20 cellular contexts compared by ENCODE assay signal in genomic region chr19:3599776-3600183, GRCh38. TPM values are rescaled to one million over a fixed set of nuclear protein-coding genes. Genes with fewer than 3 reads are reported as not detected.
DNase-seq lines count a peak whose midpoint lies in the region; ATAC-seq, FAIRE-seq and TF ChIP-seq lines count a peak whose summit lies in the region.
"Had no signal": no experiment of that assay in that cellular context is flagged by ENCODE, and none has a peak within 500 bp of the region (broad histone marks: within the 10 kb centered on the region; RNA-seq: fewer than 3 reads in every experiment).

No MANE protein-coding gene starts in this region.

- peaks cover 46 to 48% of the 10 kb centered on the region in 2 donors for H3K36me3 ChIP-seq in ascending aorta
- no peaks in the 10 kb centered on the region for H3K36me3 ChIP-seq in uterus
- H3K36me3 ChIP-seq: pancreas had no signal

- TF ChIP-seq CTCF in ascending aorta (IDR thresholded peaks at IDR 0.05) (no peak), uterus (IDR thresholded peaks at IDR 0.05) (no peak)

- H3K27me3 Mint-ChIP-seq in activated T-cell treated with anti-CD3 and anti-CD28 coated beads, Interleukin-2, amount 50 U/mL, for 4 hours (ENCODE audit: low read depth), result no peaks in the 10 kb centered on the region

- H3K4me3 Mint-ChIP-seq in activated T-cell treated with anti-CD3 and anti-CD28 coated beads, Interleukin-2, amount 50 U/mL, for 4 hours, result no peak overlapping the region
- H3K4me3 Mint-ChIP-seq: brain had no signal

- H3K9me3 ChIP-seq in ascending aorta (no peaks in the 10 kb centered on the region), uterus (no peaks in the 10 kb centered on the region)
- H3K9me3 ChIP-seq: pancreas, spleen had no signal

- H3K4me3 ChIP-seq in ascending aorta, result no peak overlapping the region
- H3K4me3 ChIP-seq in uterus, result no peak overlapping the region
- H3K4me3 ChIP-seq: pancreas, spleen had no signal

- H3K27me3 ChIP-seq in ascending aorta, result no peaks in the 10 kb centered on the region
- no peaks in the 10 kb centered on the region for H3K27me3 ChIP-seq in uterus
- H3K27me3 ChIP-seq: pancreas had no signal

- H3K4me1 ChIP-seq in ascending aorta (peaks cover 16 to 42% of the 10 kb centered on the region in 2 donors), uterus (peaks cover 0 to 3% of the 10 kb centered on the region in 2 donors)
- H3K4me1 ChIP-seq: pancreas had no signal

- intact Hi-C loops in ascending aorta (cut with DNase I), result no loop called here
- intact Hi-C loops in uterus (cut with DNase I; ENCODE audit: low total_unique reads), result no loop called here

- H3K4me1 Mint-ChIP-seq in activated T-cell treated with anti-CD3 and anti-CD28 coated beads, Interleukin-2, amount 50 U/mL, for 4 hours (ENCODE audit: low read depth), result no peaks in the 10 kb centered on the region
- H3K4me1 Mint-ChIP-seq: brain had no signal

- H3K27ac ChIP-seq in ascending aorta (peak overlapping the region; percentile 27 to 99), uterus (no peak overlapping the region)
- H3K27ac ChIP-seq: pancreas, spleen had no signal

- no peak for ATAC-seq in activated T-cell treated with anti-CD3 and anti-CD28 coated beads, Interleukin-2, amount 50 U/mL, for 4 hours
- ATAC-seq: left ventricle myocardium superior, pancreas had no signal

- H3K36me3 Mint-ChIP-seq in activated T-cell treated with anti-CD3 and anti-CD28 coated beads, Interleukin-2, amount 50 U/mL, for 4 hours (ENCODE audit: insufficient read depth), result no peaks in the 10 kb centered on the region
- H3K36me3 Mint-ChIP-seq: brain had no signal

- FAIRE-seq in H54 (lab: Jason Lieb, UNC), result no peak
- FAIRE-seq: GM12891, pancreas had no signal

- TF ChIP-seq POLR2A in H54 (IDR thresholded peaks at IDR 0.05; ENCODE audit: low read depth, low read length), result no peak
- no peak for TF ChIP-seq POLR2A in uterus (IDR thresholded peaks at IDR 0.05)

- no peaks in the 10 kb centered on the region for H3K9me3 Mint-ChIP-seq in activated T-cell treated with anti-CD3 and anti-CD28 coated beads, Interleukin-2, amount 50 U/mL, for 4 hours
- H3K9me3 Mint-ChIP-seq: brain had no signal

- DNase-seq in 8988T (peak; percentile 83), H54 (ENCODE audit: insufficient read length, low spot score) (peak; percentile 55), ascending aorta (ENCODE audit: low spot score in 2 of 2) (no peak), iPS-NIHi11 (ENCODE audit: low spot score) (peak; percentile 86), uterus (no peak), HCEC 1CT (no peak)
- DNase-seq in activated T-cell treated with anti-CD3 and anti-CD28 coated beads, Interleukin-2, amount 50 U/mL, for 4 hours, result no peak
- no peak for DNase-seq in stimulated activated naive CD4-positive, alpha-beta T cell (lab: John Stamatoyannopoulos, UW)
- DNase-seq: activated naive CD4-positive, alpha-beta T cell treated with anti-CD3 and anti-CD28 coated beads, Interleukin-2, amount 50 U/mL, for 16 hours; activated T-cell treated with anti-CD3 and anti-CD28 coated beads, Interleukin-2, amount 50 U/mL, for 1 hour; EL; left ventricle myocardium superior; MM.1S; NCI-H187; NCI-H510A; SHP77; spleen had no signal

RNA-seq across cellular contexts. Expression of gene TBXA2R, which starts 6.9 kb away (rescaled TPM):
- total RNA-seq in ascending aorta, result 37.8 TPM
- under 1 TPM; 0.49 to 0.76 (median 0.66) TPM for total RNA-seq in activated T-cell treated with anti-CD3 and anti-CD28 coated beads, Interleukin-2, amount 50 U/mL, for 4 hours
- 1 to 10 TPM in 2 of 4 donors, not detected in 2; 2.6 to 7.3 TPM for total RNA-seq in uterus

RNA-seq across cellular contexts. Expression of gene GIPC3, which starts 14.5 kb away (rescaled TPM):
- total RNA-seq in ascending aorta (6.1 TPM), uterus (1 to 10 TPM in 1 of 4 donors, under 1 TPM in 1, not detected in 2; 0.07 to 4.0 TPM)
- total RNA-seq in activated T-cell treated with anti-CD3 and anti-CD28 coated beads, Interleukin-2, amount 50 U/mL, for 4 hours, result under 1 TPM; 0.23 to 0.40 (median 0.27) TPM

RNA-seq across cellular contexts. Expression of gene CACTIN, which starts 26.8 kb away (rescaled TPM):
- total RNA-seq in ascending aorta (57.6 TPM), uterus (10 to 100 TPM in 3 of 4 donors, 1 to 10 TPM in 1; 6.8 to 28.4 (median 20.7) TPM)
- total RNA-seq in activated T-cell treated with anti-CD3 and anti-CD28 coated beads, Interleukin-2, amount 50 U/mL, for 4 hours, result 10 to 100 TPM; 51.5 to 53.8 (median 52.6) TPM

RNA-seq across cellular contexts. Expression of gene HMG20B, which starts 27.0 kb away (rescaled TPM):
- total RNA-seq in ascending aorta (149 TPM), uterus (100 to 1,000 TPM in 1 of 4 donors, 10 to 100 TPM in 3; 52.9 to 232 (median 63.6) TPM)
- 10 to 100 TPM; 56.3 to 60.9 (median 59.3) TPM for total RNA-seq in activated T-cell treated with anti-CD3 and anti-CD28 coated beads, Interleukin-2, amount 50 U/mL, for 4 hours

RNA-seq across cellular contexts. Expression of gene MFSD12, which starts 42.4 kb away (rescaled TPM):
- 133 TPM for total RNA-seq in ascending aorta
- total RNA-seq in activated T-cell treated with anti-CD3 and anti-CD28 coated beads, Interleukin-2, amount 50 U/mL, for 4 hours, result 100 to 1,000 TPM in 2 of 3 donors, 10 to 100 TPM in 1; 94.6 to 148 (median 128) TPM
- total RNA-seq in uterus, result 10 to 100 TPM in 3 of 4 donors, under 1 TPM in 1; 0.59 to 44.9 (median 38.9) TPM

Comparison
In these comparisons a context has a peak if more than half of its experiments do, and no peak if none do; other contexts are left out.
1. DNase-seq: peak in 8988T (single experiment), H54 (single experiment) and iPS-NIHi11 (single experiment); none in ascending aorta (0 of 2), activated T-cell treated with anti-CD3 and anti-CD28 coated beads, Interleukin-2, amount 50 U/mL, for 4 hours (single experiment), uterus (0 of 2), HCEC 1CT (single experiment) and stimulated activated naive CD4-positive, alpha-beta T cell (0 of 6).
2. H3K27ac ChIP-seq: peak in ascending aorta (2 of 2); none in uterus (0 of 2).